In the genomic region with DNA sequence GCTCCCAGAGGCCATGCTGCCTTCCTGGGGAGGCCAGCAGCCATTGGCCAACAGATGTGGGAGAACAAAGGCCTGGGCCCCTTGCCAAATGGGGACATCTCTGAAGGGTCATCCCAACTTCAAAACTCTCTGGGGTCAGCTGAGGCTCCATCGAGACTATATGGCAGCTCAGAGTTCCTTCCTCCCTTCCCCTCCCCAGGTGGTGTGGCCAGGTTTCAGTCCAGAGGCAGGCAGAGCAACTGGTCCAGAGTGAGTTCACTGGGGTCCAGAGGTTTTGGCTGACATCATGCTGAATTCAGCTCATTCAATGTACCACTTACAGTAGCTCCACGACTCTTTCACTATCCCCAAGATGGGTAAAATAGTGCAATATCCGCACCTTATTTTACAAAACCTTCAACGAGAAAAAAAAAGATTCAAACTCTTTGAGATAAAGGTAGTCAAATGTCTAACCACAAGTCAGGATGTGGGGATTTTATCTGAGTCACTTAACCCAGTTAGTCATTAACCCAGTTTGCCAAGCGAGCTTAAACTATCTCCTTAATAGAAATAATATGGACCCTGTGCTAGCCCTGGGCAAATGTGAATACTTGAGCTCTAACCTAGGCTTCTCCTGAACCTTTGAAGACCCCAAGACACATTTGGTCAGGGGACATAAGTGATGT, we compare ENCODE assay signal across 9 cellular contexts.
A peak's percentile ranks its signal among the peaks of the same experiment; 100 is the strongest.
DNase-seq lines count a peak whose midpoint lies in the region; ATAC-seq and TF ChIP-seq lines count a peak whose summit lies in the region.
"Had no signal": no experiment of that assay in that cellular context is flagged by ENCODE, and none has a peak within 500 bp of the region (broad histone marks: within the 10 kb centered on the region; RNA-seq: fewer than 3 reads in every experiment).

No MANE protein-coding gene starts in this region.

- H3K36me3 ChIP-seq in transverse colon, result no peaks in the 10 kb centered on the region

- no peak for TF ChIP-seq POLR2A in transverse colon (IDR thresholded peaks at IDR 0.05)

- H3K4me3 ChIP-seq in transverse colon, result no peak overlapping the region

- H3K27ac ChIP-seq in transverse colon, result no peak overlapping the region

- DNase-seq in memory B cell (ENCODE audit: low spot score in 2 of 2) (no peak), transverse colon (no peak), NCI-H2029 treated with DMSO at 0.1 percent for 48 hours (lab: John Stamatoyannopoulos, UW) (no peak), hippocampal formation (lab: John Stamatoyannopoulos, UW) (no peak)
- DNase-seq in stimulated activated CD4-positive, alpha-beta T cell treated with anti-CD3 and anti-CD28 coated beads, Interleukin-2, amount 100 ng/mL, for 48 hours, result no peak
- DNase-seq: NCI-H510A treated with DMSO at 0.1 percent for 48 hours had no signal

- no peaks in the 10 kb centered on the region for H3K27me3 ChIP-seq in transverse colon

- 55% methylated on average over 2 to 5 of the region's 5 CpGs for WGBS in transverse colon (ENCODE audit: low coverage in 1 of 2), 2 donors

- H3K4me1 ChIP-seq in transverse colon, result peaks cover 0 to 4% (median 0%) of the 10 kb centered on the region in 4 donors

- ATAC-seq in GM19023 (IDR thresholded peaks at IDR 0.05; ENCODE audit: unreplicated experiment), result peak; percentile 92
- ATAC-seq in HG02759 (IDR thresholded peaks at IDR 0.05; ENCODE audit: unreplicated experiment), result peak; percentile 93
- peak; percentile 60 for ATAC-seq in memory B cell (ENCODE audit: low read depth)

- no peak for TF ChIP-seq EP300 in transverse colon (IDR thresholded peaks at IDR 0.05; ENCODE audit: low read depth)

- H3K27me3 Mint-ChIP-seq in T-helper 1 cell treated with Interleukin-12 subunit alpha and Interleukin-12 subunit beta and Interleukin-4 antibody, amounts not matched to agents 30 μg/mL and 1 μg/mL, for 36 hours (ENCODE audit: low read depth), result no peaks in the 10 kb centered on the region
- H3K27me3 Mint-ChIP-seq in memory B cell, result peaks cover 7% of the 10 kb centered on the region

- in situ Hi-C loops in transverse colon (cut with MboI; ENCODE audit: low pct_ligation_motif_present in 1 of 4, low pct_unique_long_range_greater_than_20kb in 1 of 4, low sequenced_read_pairs in 3 of 4), result no loop called here

- intact Hi-C loops in transverse colon (cut with DNase I; ENCODE audit: low total_unique reads), result no loop called here

- peaks cover 6% of the 10 kb centered on the region for H3K4me1 Mint-ChIP-seq in T-helper 1 cell treated with Interleukin-12 subunit alpha and Interleukin-12 subunit beta and Interleukin-4 antibody, amounts not matched to agents 30 μg/mL and 1 μg/mL, for 36 hours (ENCODE audit: low read depth)
- H3K4me1 Mint-ChIP-seq in memory B cell, result peaks cover 7% of the 10 kb centered on the region

- H3K36me3 Mint-ChIP-seq in T-helper 1 cell treated with Interleukin-12 subunit alpha and Interleukin-12 subunit beta and Interleukin-4 antibody, amounts not matched to agents 30 μg/mL and 1 μg/mL, for 36 hours (ENCODE audit: low read depth), result no peaks in the 10 kb centered on the region
- H3K36me3 Mint-ChIP-seq in memory B cell, result peaks cover 2% of the 10 kb centered on the region

- H3K9me3 ChIP-seq in transverse colon, result no peaks in the 10 kb centered on the region

- no peak overlapping the region for H3K4me3 Mint-ChIP-seq in T-helper 1 cell treated with Interleukin-12 subunit alpha and Interleukin-12 subunit beta and Interleukin-4 antibody, amounts not matched to agents 30 μg/mL and 1 μg/mL, for 36 hours
- no peak overlapping the region for H3K4me3 Mint-ChIP-seq in memory B cell

- peaks cover 4% of the 10 kb centered on the region for H3K9me3 Mint-ChIP-seq in T-helper 1 cell treated with Interleukin-12 subunit alpha and Interleukin-12 subunit beta and Interleukin-4 antibody, amounts not matched to agents 30 μg/mL and 1 μg/mL, for 36 hours
- H3K9me3 Mint-ChIP-seq in memory B cell, result peaks cover 5% of the 10 kb centered on the region

- peak overlapping the region; percentile 59 for H3K27ac Mint-ChIP-seq in T-helper 1 cell treated with Interleukin-12 subunit alpha and Interleukin-12 subunit beta and Interleukin-4 antibody, amounts not matched to agents 30 μg/mL and 1 μg/mL, for 36 hours
- no peak overlapping the region for H3K27ac Mint-ChIP-seq in memory B cell

- no peak for TF ChIP-seq CTCF in transverse colon (IDR thresholded peaks at IDR 0.05)
